ENCODE assay signal across 24 cellular contexts in genomic region chr2:201923991-201924390, GRCh38.
"Had no signal": no experiment of that assay in that cellular context is flagged by ENCODE, and none has a peak within 500 bp of the region (broad histone marks: within the 10 kb centered on the region; RNA-seq: fewer than 3 reads in every experiment).

No MANE protein-coding gene starts in this region.

- H3K9me3 Mint-ChIP-seq: stimulated activated effector memory CD8-positive, alpha-beta T cell treated with anti-CD3 and anti-CD28 coated beads, Interleukin-12 subunit alpha, Interleukin-12 subunit beta, amount 100 ng/mL, for 72 hours; type B pancreatic cell had no signal

- H3K27ac Mint-ChIP-seq: natural killer cell; stimulated activated effector memory CD8-positive, alpha-beta T cell treated with anti-CD3 and anti-CD28 coated beads, Interleukin-12 subunit alpha, Interleukin-12 subunit beta, amount 100 ng/mL, for 72 hours; type B pancreatic cell had no signal

- H3K4me1 ChIP-seq: gastrocnemius medialis, lower lobe of right lung, prostate gland, right atrium auricular region, testis, tibial artery had no signal

- H3K36me3 Mint-ChIP-seq: natural killer cell; stimulated activated effector memory CD8-positive, alpha-beta T cell treated with anti-CD3 and anti-CD28 coated beads, Interleukin-12 subunit alpha, Interleukin-12 subunit beta, amount 100 ng/mL, for 72 hours; type B pancreatic cell had no signal

- H3K4me2 ChIP-seq: smooth muscle cell had no signal

- H3K27me3 ChIP-seq: dorsolateral prefrontal cortex, gastrocnemius medialis, right atrium auricular region, testis, tibial artery had no signal

- ATAC-seq: esophagus mucosa; gastrocnemius medialis; left ventricle myocardium superior; lower lobe of right lung; natural killer cell; sciatic nerve; stimulated activated effector memory CD8-positive, alpha-beta T cell treated with anti-CD3 and anti-CD28 coated beads, Interleukin-12 subunit alpha, Interleukin-12 subunit beta, amount 100 ng/mL, for 72 hours; stimulated activated naive CD8-positive, alpha-beta T cell treated with anti-CD3 and anti-CD28 coated beads, Interleukin-15, Interleukin-2, amounts not matched to agents 100 U/mL and 50 U/mL, for 24 hours had no signal

- H3K4me1 Mint-ChIP-seq: natural killer cell; stimulated activated effector memory CD8-positive, alpha-beta T cell treated with anti-CD3 and anti-CD28 coated beads, Interleukin-12 subunit alpha, Interleukin-12 subunit beta, amount 100 ng/mL, for 72 hours had no signal

- H3K4me3 ChIP-seq: dorsolateral prefrontal cortex, gastrocnemius medialis, lower lobe of right lung, prostate gland, right atrium auricular region, smooth muscle cell, testis, tibial artery had no signal

- H3K36me3 ChIP-seq: gastrocnemius medialis, lower lobe of right lung, prostate gland, right atrium auricular region, tibial artery had no signal

- H3K4me3 Mint-ChIP-seq: natural killer cell; stimulated activated effector memory CD8-positive, alpha-beta T cell treated with anti-CD3 and anti-CD28 coated beads, Interleukin-12 subunit alpha, Interleukin-12 subunit beta, amount 100 ng/mL, for 72 hours; type B pancreatic cell had no signal

- H3K27ac ChIP-seq: epithelial cell of prostate, gastrocnemius medialis, lower lobe of right lung, prostate gland, right atrium auricular region, testis, tibial artery had no signal

- DNase-seq: cortex of kidney; effector CD4-positive, alpha-beta T cell; foreskin fibroblast; gastrocnemius medialis; head of caudate nucleus; left ventricle myocardium superior; lower lobe of right lung; natural killer cell; nucleus accumbens; stimulated activated CD4-positive, alpha-beta T cell treated with anti-CD3 and anti-CD28 coated beads, Interleukin-12 subunit alpha, Interleukin-12 subunit beta, amount 100 ng/mL, for 4 hours; stimulated activated CD4-positive, alpha-beta T cell treated with anti-CD3 and anti-CD28 coated beads, Interleukin-2, amount 100 ng/mL, for 24 hours; stimulated activated CD4-positive, alpha-beta T cell treated with anti-CD3 and anti-CD28 coated beads, Interleukin-4, amount 100 ng/mL, for 24 hours; stimulated activated naive CD8-positive, alpha-beta T cell treated with anti-CD3 and anti-CD28 coated beads, Interleukin-15, Interleukin-2, amounts not matched to agents 100 U/mL and 50 U/mL, for 24 hours; testis; tibial artery had no signal
